In genomic region chr11:112697779-112698178, GRCh38 we compare ENCODE assay signal across 1 cellular context.
TF ChIP-seq lines count a peak whose summit lies in the region.

No MANE protein-coding gene starts in this region.

TF ChIP-seq in SK-N-SH, 30 proteins besides CTCF, POLR2A, EP300 and RAD21:
- no peak for TF ChIP-seq RCOR1 (IDR thresholded peaks at IDR 0.05; ENCODE audit: low read length)
- TF ChIP-seq, protein P1, sequence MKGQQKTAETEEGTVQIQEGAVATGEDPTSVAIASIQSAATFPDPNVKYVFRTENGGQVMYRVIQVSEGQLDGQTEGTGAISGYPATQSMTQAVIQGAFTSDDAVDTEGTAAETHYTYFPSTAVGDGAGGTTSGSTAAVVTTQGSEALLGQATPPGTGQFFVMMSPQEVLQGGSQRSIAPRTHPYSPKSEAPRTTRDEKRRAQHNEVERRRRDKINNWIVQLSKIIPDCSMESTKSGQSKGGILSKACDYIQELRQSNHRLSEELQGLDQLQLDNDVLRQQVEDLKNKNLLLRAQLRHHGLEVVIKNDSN (IDR thresholded peaks at IDR 0.05; ENCODE audit: borderline replicate concordance, low read depth): no peak
- TF ChIP-seq NFIC (IDR thresholded peaks at IDR 0.05; ENCODE audit: borderline replicate concordance): no peak
- TF ChIP-seq EZH2phosphoT487 (IDR thresholded peaks at IDR 0.05; ENCODE audit: borderline replicate concordance, low read depth): no peak
- no peak for TF ChIP-seq MXI1 (IDR thresholded peaks at IDR 0.05; ENCODE audit: low read depth, low read length)
- TF ChIP-seq TCF12 (IDR thresholded peaks at IDR 0.05): no peak
- no peak for TF ChIP-seq FOSL2 (IDR thresholded peaks at IDR 0.05; ENCODE audit: borderline replicate concordance, low read depth)
- TF ChIP-seq MEF2A (IDR thresholded peaks at IDR 0.05; ENCODE audit: borderline replicate concordance, low read depth): no peak
- no peak for TF ChIP-seq TEAD4 (IDR thresholded peaks at IDR 0.05; ENCODE audit: borderline replicate concordance, insufficient read depth)
- no peak for TF ChIP-seq RFX5 (IDR thresholded peaks at IDR 0.05; ENCODE audit: low read length)
- no peak for TF ChIP-seq ELF1 (IDR thresholded peaks at IDR 0.05)
- TF ChIP-seq FOXJ3 (CRISPR knock-in tag; IDR thresholded peaks at IDR 0.05): no peak
- TF ChIP-seq SMC3 (IDR thresholded peaks at IDR 0.05; ENCODE audit: low read depth, low read length): no peak
- no peak for TF ChIP-seq CHD2 (IDR thresholded peaks at IDR 0.05; ENCODE audit: low read length, partially characterized antibody)
- no peak for TF ChIP-seq YY1 (IDR thresholded peaks at IDR 0.05; ENCODE audit: low read depth)
- no peak for TF ChIP-seq JUND (IDR thresholded peaks at IDR 0.05)
TF ChIP-seq in SK-N-SH: peak in this region for 0.
